In the genomic region with DNA sequence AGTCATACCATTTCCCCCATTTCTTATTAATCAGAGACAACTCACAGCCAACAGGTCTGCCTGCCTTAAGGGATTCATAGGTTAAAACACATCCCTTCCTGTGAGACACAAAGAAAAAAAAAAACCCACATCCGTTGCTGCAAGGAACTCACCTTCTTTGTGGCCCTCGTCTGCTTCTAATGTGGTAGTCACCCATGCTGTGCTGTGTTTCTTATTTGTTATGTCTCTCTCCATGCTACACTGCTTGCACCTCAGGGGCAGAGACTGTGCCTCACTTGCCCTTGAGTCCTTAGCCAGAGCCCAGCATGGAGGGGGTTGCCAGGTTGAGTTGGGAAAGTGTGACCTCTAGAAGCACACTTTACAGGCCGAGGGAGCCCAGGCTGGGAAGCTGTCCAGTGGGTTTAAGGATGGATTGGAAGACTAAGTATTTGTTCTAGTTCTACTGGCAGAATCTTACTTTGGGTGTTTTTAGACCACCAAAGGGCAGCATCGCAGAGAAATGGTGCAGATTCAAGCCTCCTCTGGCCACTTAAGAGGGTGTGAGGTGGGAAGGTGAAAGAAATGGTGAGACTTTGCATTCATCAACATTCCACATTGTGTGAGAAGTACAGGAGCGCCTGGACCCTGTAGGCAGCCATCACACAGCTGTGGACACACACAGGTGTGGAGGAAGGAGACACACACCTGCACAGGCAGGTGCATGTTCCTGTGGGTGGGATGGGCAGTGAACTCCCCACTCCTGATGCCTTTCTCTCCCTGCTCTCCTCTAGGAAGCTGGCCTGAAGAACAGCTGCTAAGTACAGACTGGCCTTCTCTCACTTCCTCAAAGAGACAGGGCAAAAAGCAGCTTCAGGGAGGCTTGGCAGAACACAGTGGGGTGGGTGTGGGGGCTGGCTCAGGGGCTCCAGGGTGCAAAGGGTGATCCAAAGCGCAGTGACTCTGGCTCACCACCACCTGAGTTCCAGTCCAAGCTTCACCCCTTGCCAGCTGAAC, we compare ENCODE assay signal across 8 cellular contexts. TPM values are rescaled to one million over a fixed set of nuclear protein-coding genes. Genes with fewer than 3 reads are reported as not detected.
DNase-seq lines count a peak whose midpoint lies in the region; ATAC-seq lines count a peak whose summit lies in the region.

No MANE protein-coding gene starts in this region.

- H3K27ac Mint-ChIP-seq in activated T-cell treated with anti-CD3 and anti-CD28 coated beads, Interleukin-2, amount 50 U/mL, for 72 hours, result peak overlapping the region; percentile 94

- peak; percentile 2 for DNase-seq in NOMO-1 treated with DMSO at 0.1 percent for 48 hours (lab: John Stamatoyannopoulos, UW; ENCODE audit: unreplicated experiment)
- no peak for DNase-seq in NOMO-1 treated with dmso at 0.1 percent for 144 hours (lab: John Stamatoyannopoulos, UW; ENCODE audit: unreplicated experiment)
- peak; percentile 66 to 73 for DNase-seq in activated T-cell treated with anti-CD3 and anti-CD28 coated beads, Interleukin-2, amount 50 U/mL, for 72 hours
- DNase-seq in stimulated activated CD8-positive, alpha-beta memory T cell treated with anti-CD3 and anti-CD28 coated beads, Interleukin-4, amount 100 ng/mL, for 48 hours, result peak; percentile 50
- DNase-seq in NCI-H128 (lab: John Stamatoyannopoulos, UW; ENCODE audit: unreplicated experiment), result no peak
- no peak for DNase-seq in DMS153 (lab: John Stamatoyannopoulos, UW)
- no peak for DNase-seq in NCI-H2029 treated with DMSO at 0.1 percent for 48 hours (lab: John Stamatoyannopoulos, UW)

- no peaks in the 10 kb centered on the region for H3K27me3 Mint-ChIP-seq in activated T-cell treated with anti-CD3 and anti-CD28 coated beads, Interleukin-2, amount 50 U/mL, for 72 hours (ENCODE audit: low read depth)

- peaks cover 61% of the 10 kb centered on the region for H3K4me1 Mint-ChIP-seq in activated T-cell treated with anti-CD3 and anti-CD28 coated beads, Interleukin-2, amount 50 U/mL, for 72 hours (ENCODE audit: low read depth)

- peak overlapping the region; percentile 77 to 89 for H3K4me3 Mint-ChIP-seq in activated T-cell treated with anti-CD3 and anti-CD28 coated beads, Interleukin-2, amount 50 U/mL, for 72 hours

- no peaks in the 10 kb centered on the region for H3K9me3 Mint-ChIP-seq in activated T-cell treated with anti-CD3 and anti-CD28 coated beads, Interleukin-2, amount 50 U/mL, for 72 hours

- H3K36me3 Mint-ChIP-seq in activated T-cell treated with anti-CD3 and anti-CD28 coated beads, Interleukin-2, amount 50 U/mL, for 72 hours (ENCODE audit: insufficient read depth in 2 of 2), result peaks cover 14 to 17% of the 10 kb centered on the region in 2 donors

- ATAC-seq in HG03280 (IDR thresholded peaks at IDR 0.05; ENCODE audit: unreplicated experiment), result peak; percentile 70
- ATAC-seq in activated T-cell treated with anti-CD3 and anti-CD28 coated beads, Interleukin-2, amount 50 U/mL, for 72 hours (replicated peaks in 1 of 2), result peak; percentile 77 to 78

RNA-seq across cellular contexts. Expression of a gene that starts 48.8 kb away (rescaled TPM):
- 10 to 100 TPM; 54.1 to 55.0 TPM for total RNA-seq in activated T-cell treated with anti-CD3 and anti-CD28 coated beads, Interleukin-2, amount 50 U/mL, for 72 hours

RNA-seq across cellular contexts. Expression of a gene that starts 48.8 kb away (rescaled TPM):
- total RNA-seq in activated T-cell treated with anti-CD3 and anti-CD28 coated beads, Interleukin-2, amount 50 U/mL, for 72 hours, result 1 to 10 TPM; 5.5 to 7.6 TPM

Comparison
In these comparisons a context has a peak if more than half of its experiments do, and no peak if none do; other contexts are left out.
1. DNase-seq: peak in NOMO-1 treated with DMSO at 0.1 percent for 48 hours (single experiment), activated T-cell treated with anti-CD3 and anti-CD28 coated beads, Interleukin-2, amount 50 U/mL, for 72 hours (2 of 2) and stimulated activated CD8-positive, alpha-beta memory T cell treated with anti-CD3 and anti-CD28 coated beads, Interleukin-4, amount 100 ng/mL, for 48 hours (single experiment); none in NOMO-1 treated with dmso at 0.1 percent for 144 hours (single experiment), NCI-H128 (single experiment), DMS153 (single experiment) and NCI-H2029 treated with DMSO at 0.1 percent for 48 hours (single experiment).